ENCODE assay signal across 1 cellular context in the genomic region with DNA sequence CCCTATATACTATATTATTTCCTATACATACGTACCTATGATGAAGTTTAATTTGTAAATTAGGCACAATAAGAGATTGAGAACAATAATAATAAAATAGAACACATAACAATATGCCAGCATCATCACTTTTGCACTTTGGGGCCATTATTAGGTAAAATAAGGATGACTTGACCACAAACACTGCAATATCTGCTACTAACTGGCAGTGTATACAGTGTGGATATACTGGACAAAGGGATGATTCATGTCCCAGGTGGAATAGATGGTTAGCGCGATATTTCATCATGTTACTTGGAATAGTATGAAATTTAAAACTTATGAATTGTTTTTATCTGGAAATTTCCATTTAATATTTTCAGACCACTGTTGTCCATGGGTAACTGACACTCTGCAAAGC.
TF ChIP-seq lines count a peak whose summit lies in the region.

No MANE protein-coding gene starts in this region.

TF ChIP-seq in A549, 52 proteins besides CTCF, POLR2A, EP300 and RAD21:
- TF ChIP-seq MAFK (IDR thresholded peaks at IDR 0.05; ENCODE audit: partially characterized antibody), result peak; percentile 29
- TF ChIP-seq, protein P1, sequence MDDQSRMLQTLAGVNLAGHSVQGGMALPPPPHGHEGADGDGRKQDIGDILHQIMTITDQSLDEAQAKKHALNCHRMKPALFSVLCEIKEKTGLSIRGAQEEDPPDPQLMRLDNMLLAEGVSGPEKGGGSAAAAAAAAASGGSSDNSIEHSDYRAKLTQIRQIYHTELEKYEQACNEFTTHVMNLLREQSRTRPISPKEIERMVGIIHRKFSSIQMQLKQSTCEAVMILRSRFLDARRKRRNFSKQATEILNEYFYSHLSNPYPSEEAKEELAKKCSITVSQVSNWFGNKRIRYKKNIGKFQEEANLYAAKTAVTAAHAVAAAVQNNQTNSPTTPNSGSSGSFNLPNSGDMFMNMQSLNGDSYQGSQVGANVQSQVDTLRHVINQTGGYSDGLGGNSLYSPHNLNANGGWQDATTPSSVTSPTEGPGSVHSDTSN (IDR thresholded peaks at IDR 0.05), result no peak
